Comparison of ENCODE assay signal across 8 cellular contexts in the genomic region with DNA sequence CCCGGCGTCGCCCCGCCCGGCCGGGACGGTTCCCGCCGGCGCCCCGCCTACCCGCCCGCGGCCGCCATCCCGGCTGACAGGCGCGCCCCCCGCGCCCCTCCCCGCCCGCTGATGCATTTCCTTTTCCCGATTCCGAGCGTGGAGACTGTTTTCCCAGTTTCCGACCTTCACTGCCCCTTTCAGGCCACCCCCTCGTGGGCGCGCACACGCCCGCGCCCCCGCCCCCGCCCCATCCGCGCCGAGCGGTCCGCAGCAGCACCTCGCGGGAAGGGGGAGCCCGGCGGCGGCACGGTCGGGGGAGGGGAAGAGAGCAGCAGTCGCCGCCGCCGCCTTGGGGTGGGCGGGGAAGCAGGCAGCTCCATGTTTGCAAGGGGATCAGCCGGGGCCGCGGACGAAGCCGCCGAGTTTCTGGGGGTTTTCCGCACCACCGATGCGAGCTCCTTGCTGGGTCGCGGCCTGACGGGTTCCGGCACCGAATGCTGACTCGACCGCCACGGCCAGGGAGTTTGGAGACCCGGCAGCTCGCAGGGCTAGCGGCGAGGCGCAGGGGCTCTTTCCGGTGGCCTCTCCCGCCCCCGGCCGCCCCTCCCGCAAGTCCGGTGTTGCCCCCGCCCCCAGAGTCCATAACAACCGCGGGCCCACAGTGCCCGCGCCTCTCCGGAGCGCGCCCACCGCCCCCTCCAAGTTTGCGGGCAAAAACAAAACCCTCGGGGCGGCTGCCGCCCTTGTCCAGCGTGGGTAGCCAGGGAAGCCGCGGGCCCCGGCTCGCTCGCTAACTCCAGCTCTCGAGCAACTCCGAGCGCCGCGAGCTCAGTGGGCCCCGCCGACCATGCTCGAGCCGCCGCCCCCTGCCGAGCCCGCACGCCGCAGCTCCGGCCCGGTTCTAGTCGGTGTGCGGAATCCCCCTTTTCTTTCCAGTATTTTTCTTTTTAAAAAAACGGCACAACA. TPM values are rescaled to one million over a fixed set of nuclear protein-coding genes. Genes with fewer than 3 reads are reported as not detected.
DNase-seq lines count a peak whose midpoint lies in the region; ATAC-seq and TF ChIP-seq lines count a peak whose summit lies in the region.

No MANE protein-coding gene starts in this region.

- no peaks in the 10 kb centered on the region for H3K36me3 ChIP-seq in CD8-positive, alpha-beta T cell (ENCODE audit: insufficient read depth, low read length)
- no peaks in the 10 kb centered on the region for H3K36me3 ChIP-seq in KMS-11 (ENCODE audit: insufficient read depth)

- intact Hi-C loops in CD8-positive, alpha-beta T cell (cut with DNase I, micrococcal nuclease): loop anchor here (1.0 to 10.0 kb wide), 18 partner anchors 86 to 1968 kb away; partner anchors contain the start of genes ARID3B (in 2 of the 2), IMP3 (in 2 of the 2), MAN2C1 (in 2 of the 2) and EDC3 (in 1 of the 2)

- peaks cover 16% of the 10 kb centered on the region for H3K4me1 ChIP-seq in CD8-positive, alpha-beta T cell (ENCODE audit: insufficient read depth, low read length)
- H3K4me1 ChIP-seq in KMS-11 (ENCODE audit: low read depth, poor library complexity, severe bottlenecking): peaks cover 7% of the 10 kb centered on the region

- POLR2A ChIA-PET in CD8-positive, alpha-beta T cell (lab: Charles Lee): interaction anchor here (0.6 to 6.8 kb wide), 22 partner anchors 9 to 560 kb away, joined by 3 to 140 read pairs (median 6); partner anchors contain the start of genes C15orf39, FAM219B, IMP3 and MAN2C1

- peaks cover 30% of the 10 kb centered on the region for H3K4me1 Mint-ChIP-seq in CD8-positive, alpha-beta T cell (ENCODE audit: low read depth)

- H3K4me3 ChIP-seq in CD8-positive, alpha-beta T cell (ENCODE audit: low read depth, low read length): peak overlapping the region; percentile 75
- H3K4me3 ChIP-seq in KMS-11 (IDR thresholded peaks at IDR 0.05; ENCODE audit: insufficient read depth, low read depth, low read length) (no peak overlapping the region), astrocyte of the cerebellum (ENCODE audit: low read depth, low read length) (peak overlapping the region; percentile 93)

- peaks cover 12% of the 10 kb centered on the region for H3K79me2 ChIP-seq in KMS-11 (ENCODE audit: insufficient read depth, low read depth)

- H3K27ac ChIP-seq in CD8-positive, alpha-beta T cell (ENCODE audit: low read depth, low read length): peak overlapping the region; percentile 83
- H3K27ac ChIP-seq in KMS-11: peak overlapping the region; percentile 65

- H2AFZ ChIP-seq in KMS-11 (ENCODE audit: low read depth): peak overlapping the region; percentile 24; the same call in 1 of the 2 replicates

- CTCF ChIA-PET in CD8-positive, alpha-beta T cell (lab: Charles Lee): interaction anchor here (1.2 to 4.0 kb wide), 8 partner anchors 40 to 193 kb away, joined by 3 to 20 read pairs (median 7); partner anchors contain the start of genes IMP3, MAN2C1, PTPN9 and SNX33

- peaks cover 13% of the 10 kb centered on the region for H3K36me3 Mint-ChIP-seq in CD8-positive, alpha-beta T cell

- no peaks in the 10 kb centered on the region for H3K9me3 ChIP-seq in CD8-positive, alpha-beta T cell (ENCODE audit: low read length)

- in situ Hi-C loops in astrocyte of the cerebellum (cut with HindIII; ENCODE audit: low sequenced_read_pairs): loop anchor here (25.0 kb wide), 1 partner anchor 183 kb away; the partner anchor contains the start of genes IMP3, SNUPN and SNX33

- DNase-seq in CD8-positive, alpha-beta T cell: peak; percentile 63 to 90 (median 79)
- DNase-seq in T-helper 9 cell: peak; percentile 78
- DNase-seq in astrocyte of the cerebellum (ENCODE audit: low read depth): no peak
- DNase-seq in iPS-NIHi11 (ENCODE audit: low spot score): peak; percentile 42
- peak; percentile 78 for DNase-seq in stimulated activated CD4-positive, alpha-beta T cell treated with anti-CD3 and anti-CD28 coated beads, Interleukin-12 subunit alpha, Interleukin-12 subunit beta, amount 100 ng/mL, for 4 hours

- ATAC-seq in CD8-positive, alpha-beta T cell: no peak
- ATAC-seq in GM18861 (IDR thresholded peaks at IDR 0.05; ENCODE audit: unreplicated experiment) (no peak), GM18909 (IDR thresholded peaks at IDR 0.05; ENCODE audit: poor library complexity, unreplicated experiment) (no peak)

- H3K4me3 Mint-ChIP-seq in CD8-positive, alpha-beta T cell: peak overlapping the region; percentile 92

- H4K20me1 ChIP-seq in KMS-11 (ENCODE audit: insufficient read depth): peaks cover 5% of the 10 kb centered on the region; the same call in 1 of the 2 replicates

- no peaks in the 10 kb centered on the region for H3K27me3 Mint-ChIP-seq in CD8-positive, alpha-beta T cell (ENCODE audit: low read depth)

- no peaks in the 10 kb centered on the region for H3K9me3 Mint-ChIP-seq in CD8-positive, alpha-beta T cell

- H3K4me2 ChIP-seq in KMS-11: peak overlapping the region; percentile 52

- H3K9ac ChIP-seq in KMS-11: peak overlapping the region; percentile 64

- TF ChIP-seq CTCF in CD8-positive, alpha-beta T cell (IDR thresholded peaks at IDR 0.05): no peak
- TF ChIP-seq CTCF in KMS-11 (conservative IDR thresholded peaks at IDR 0.05; ENCODE audit: low read depth, low read length) (no peak), astrocyte of the cerebellum (IDR thresholded peaks at IDR 0.05; ENCODE audit: low read depth, low read length, missing control alignments) (no peak)

- H3K27me3 ChIP-seq in CD8-positive, alpha-beta T cell (ENCODE audit: insufficient read depth, low read length): no peaks in the 10 kb centered on the region
- H3K27me3 ChIP-seq in KMS-11 (ENCODE audit: insufficient read depth, low read depth): no peaks in the 10 kb centered on the region

- peak overlapping the region; percentile 96 for H3K27ac Mint-ChIP-seq in CD8-positive, alpha-beta T cell

RNA-seq across cellular contexts. Expression of gene SIN3A, which starts 3.3 kb away (rescaled TPM):
- 100 to 1,000 TPM; 133 TPM for total RNA-seq in CD8-positive, alpha-beta T cell
